In the genomic region with DNA sequence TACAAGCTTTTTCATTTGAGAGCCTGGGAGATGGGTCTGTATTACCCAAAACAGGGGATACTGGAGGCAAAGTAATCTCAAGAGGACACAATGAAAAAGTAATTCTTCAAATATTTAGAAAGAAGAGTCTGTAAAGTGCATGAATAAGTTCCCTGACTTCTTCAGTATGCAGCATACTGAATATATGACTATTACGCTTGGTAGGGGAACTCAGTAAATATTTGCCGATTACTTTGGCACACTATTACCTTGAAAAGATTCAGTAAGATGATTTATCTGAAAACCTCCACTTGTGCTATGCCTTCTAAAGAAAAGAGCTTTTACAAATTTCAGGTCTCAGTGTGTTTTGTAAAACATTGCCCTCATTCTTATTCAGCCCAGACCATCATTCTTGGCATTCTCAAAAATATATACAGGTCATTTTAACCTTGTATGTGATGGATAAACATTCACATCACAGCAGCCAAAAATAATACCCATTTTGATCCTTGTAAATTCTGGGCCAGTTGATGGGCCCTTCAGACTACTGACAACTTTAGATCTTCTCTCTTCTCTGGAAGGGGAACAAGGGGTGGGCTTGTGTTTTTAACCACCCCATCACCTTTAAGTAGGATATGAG, we compare ENCODE assay signal across 26 cellular contexts.
"Had no signal": no experiment of that assay in that cellular context is flagged by ENCODE, and none has a peak within 500 bp of the region (broad histone marks: within the 10 kb centered on the region; RNA-seq: fewer than 3 reads in every experiment).

No MANE protein-coding gene starts in this region.

- H3K27me3 ChIP-seq: adrenal gland, SJSA1 had no signal

- DNase-seq: activated B cell treated with CpG ODN at 0.5 μM for 24 hours; activated CD4-positive, alpha-beta memory T cell treated with anti-CD3 and anti-CD28 coated beads for 36 hours; activated CD4-positive, alpha-beta T cell treated with anti-CD3 and anti-CD28 coated beads, Interleukin-2, amount 10 ng/mL, durations not matched to agents 7 days and 5 days; activated CD8-positive, alpha-beta memory T cell treated with anti-CD3 and anti-CD28 coated beads for 24 hours; activated gamma-delta T cell; activated naive CD4-positive, alpha-beta T cell treated with anti-CD3 and anti-CD28 coated beads, Interleukin-2, amount 10 ng/mL, durations not matched to agents 7 days and 5 days; activated naive CD8-positive, alpha-beta T cell treated with anti-CD3 and anti-CD28 coated beads for 36 hours; activated T-cell treated with anti-CD3 and anti-CD28 coated beads, Interleukin-2, amount 50 U/mL, for 4 hours; adrenal gland; anterior cingulate cortex; Kasumi-1; KBM-7; NCI-H1048; NCI-H1417; NCI-H1930; NCI-H2107; NCI-H2171 treated with DMSO at 0.1 percent for 48 hours; NCI-H345; NCI-H510A; NCI-H526 treated with DMSO at 0.1 percent for 48 hours; NCI-H82; NK-92 treated with Interleukin-12 subunit alpha and Interleukin-12 subunit beta, amount 100 ng/mL, for 24 hours; OCI-M1; SHP77 had no signal

- ATAC-seq: activated T-cell treated with anti-CD3 and anti-CD28 coated beads, Interleukin-2, amount 50 U/mL, for 4 hours had no signal

- H3K27ac ChIP-seq: adrenal gland, SJSA1 had no signal

- FAIRE-seq: RCC 7860 had no signal

- H3K4me1 ChIP-seq: adrenal gland had no signal

- H3K9me3 ChIP-seq: adrenal gland, SJSA1 had no signal

- H3K4me3 ChIP-seq: adrenal gland, SJSA1 had no signal

- H3K36me3 ChIP-seq: adrenal gland, SJSA1 had no signal
